15 cellular contexts compared by ENCODE assay signal in genomic region chr3:158471639-158472294, GRCh38.
DNase-seq lines count a peak whose midpoint lies in the region; ATAC-seq and TF ChIP-seq lines count a peak whose summit lies in the region.
"Had no signal": no experiment of that assay in that cellular context is flagged by ENCODE, and none has a peak within 500 bp of the region (broad histone marks: within the 10 kb centered on the region; RNA-seq: fewer than 3 reads in every experiment).

No MANE protein-coding gene starts in this region.

- H4K20me1 ChIP-seq in GM23248 (ENCODE audit: insufficient read depth) (no peaks in the 10 kb centered on the region), SK-N-SH (ENCODE audit: insufficient read depth) (no peaks in the 10 kb centered on the region)

- H3K4me1 Mint-ChIP-seq in Calu3 (ENCODE audit: low read depth, unreplicated experiment) = no peaks in the 10 kb centered on the region
- H3K4me1 Mint-ChIP-seq: mesothelial cell of epicardium had no signal

- TF ChIP-seq EP300 in SK-N-SH (IDR thresholded peaks at IDR 0.05; ENCODE audit: borderline replicate concordance in 1 of 2, low read depth in 1 of 2, low read length in 1 of 2) = peak in 1 of 2 experiments; percentile 51; a peak in 1 of 4 replicates

- no peaks in the 10 kb centered on the region for H3K36me3 Mint-ChIP-seq in Calu3 (ENCODE audit: insufficient read depth, unreplicated experiment)
- H3K36me3 Mint-ChIP-seq: mesothelial cell of epicardium had no signal

- CTCF ChIA-PET in SK-N-SH (lab: Yijun Ruan, JAX) = no interaction called here
- CTCF ChIA-PET in Calu3 (lab: Charles Lee) = no interaction called here

- in situ Hi-C loops in GM23248 (cut with MboI) = no loop called here

- POLR2A ChIA-PET in SK-N-SH (lab: Yijun Ruan, JAX) = no interaction called here

- no peaks in the 10 kb centered on the region for H3K27me3 Mint-ChIP-seq in Calu3 (ENCODE audit: unreplicated experiment)

- intact Hi-C loops in Calu3 (cut with micrococcal nuclease; ENCODE audit: unreplicated experiment) (no loop called here), dorsolateral prefrontal cortex (cut with DNase I) (no loop called here)

- no TSS peak for BruUV-seq in Calu3 (replicated peaks; lab: Mats Ljungman, UMichigan)

- H3K9me2 ChIP-seq in GM23248 (ENCODE audit: insufficient read depth) (no peaks in the 10 kb centered on the region), SK-N-SH (no peaks in the 10 kb centered on the region)

- no peaks in the 10 kb centered on the region for H3K9me3 Mint-ChIP-seq in Calu3 (ENCODE audit: low read depth, unreplicated experiment)
- H3K9me3 Mint-ChIP-seq: mesothelial cell of epicardium had no signal

- peaks cover 22% of the 10 kb centered on the region for H3K4me1 ChIP-seq in GM23248 (ENCODE audit: insufficient read depth)
- peaks cover 0 to 8% of the 10 kb centered on the region in 2 experiments; a peak in 2 of 4 replicates for H3K4me1 ChIP-seq in SK-N-SH (ENCODE audit: control insufficient read depth in 1 of 2, insufficient read depth in 2 of 2, low read depth in 1 of 2, low read length in 1 of 2)
- H3K4me1 ChIP-seq: right atrium auricular region, SJCRH30 had no signal

- 2% methylated on average over 3 of the region's 3 CpGs for WGBS in GM23248 (ENCODE audit: low coverage in 1 of 2, low lambda C conversion rate in 2 of 2, missing lambda C conversion rate in 2 of 2), 2 experiments
- 18% methylated on average over 3 of the region's 3 CpGs for WGBS in SK-N-SH (ENCODE audit: low lambda C conversion rate)

- H3K9ac ChIP-seq in GM23248 (no peak overlapping the region), SK-N-SH (no peak overlapping the region)

- H3K27me3 ChIP-seq in GM23248 (replicated peaks; ENCODE audit: insufficient read depth) (no peaks in the 10 kb centered on the region), SK-N-SH (ENCODE audit: insufficient read depth) (no peaks in the 10 kb centered on the region), dorsolateral prefrontal cortex (no peaks in the 10 kb centered on the region)
- H3K27me3 ChIP-seq: right atrium auricular region, SJCRH30 had no signal

- TF ChIP-seq CTCF in SK-N-SH (IDR thresholded peaks at IDR 0.05) = no peak
- no peak for TF ChIP-seq CTCF in Calu3 (IDR thresholded peaks at IDR 0.05; ENCODE audit: unreplicated experiment)
- no peak for TF ChIP-seq CTCF in dorsolateral prefrontal cortex (IDR thresholded peaks at IDR 0.05 in 54 of 56, conservative IDR thresholded peaks at IDR 0.05 in 2 of 56; ENCODE audit: low read depth in 1 of 56, partially characterized antibody in 56 of 56)

- no peaks in the 10 kb centered on the region for H3K79me2 ChIP-seq in GM23248 (ENCODE audit: insufficient read depth)
- no peaks in the 10 kb centered on the region for H3K79me2 ChIP-seq in SK-N-SH (ENCODE audit: insufficient read depth)

- H3K27ac ChIP-seq in GM23248 (peak overlapping the region; percentile 60), SK-N-SH (ENCODE audit: low read depth in 2 of 2, low read length in 1 of 2) (peak overlapping the region; percentile 50 to 77; a peak in 3 of 4 replicates), dorsolateral prefrontal cortex (no peak overlapping the region)
- H3K27ac ChIP-seq: right atrium auricular region, SJCRH30, VCaP had no signal

- H3F3A ChIP-seq in GM23248 (ENCODE audit: insufficient read depth) = peaks cover 22% of the 10 kb centered on the region
- H3F3A ChIP-seq in SK-N-SH (replicated peaks; ENCODE audit: insufficient read depth) = peaks cover 20% of the 10 kb centered on the region

- ATAC-seq in GM21447 (IDR thresholded peaks at IDR 0.05; ENCODE audit: unreplicated experiment) = no peak
- ATAC-seq: GM12878 had no signal

- H3K27ac Mint-ChIP-seq in Calu3 (ENCODE audit: unreplicated experiment) = no peak overlapping the region
- H3K27ac Mint-ChIP-seq: mesothelial cell of epicardium had no signal

- H3K36me3 ChIP-seq in GM23248 (ENCODE audit: low read depth) = no peaks in the 10 kb centered on the region
- H3K36me3 ChIP-seq in SK-N-SH (replicated peaks in 1 of 2; ENCODE audit: control insufficient read depth in 1 of 2, insufficient read depth in 2 of 2, low read length in 1 of 2) = peaks cover 0 to 3% of the 10 kb centered on the region in 2 experiments
- H3K36me3 ChIP-seq: right atrium auricular region, SJCRH30 had no signal

- H3K9me3 ChIP-seq in GM23248 (ENCODE audit: low read depth) = no peaks in the 10 kb centered on the region
- no peaks in the 10 kb centered on the region for H3K9me3 ChIP-seq in SK-N-SH
- H3K9me3 ChIP-seq: right atrium auricular region, SJCRH30 had no signal

- DNase-seq in GM23248 (peak; percentile 96), SK-N-SH (no peak), fibroblast of the conjunctiva (ENCODE audit: low read depth) (peak; percentile 88), skeletal muscle cell (ENCODE audit: low read depth) (peak; percentile 89), Calu3 (no peak), dorsolateral prefrontal cortex (no peak), kidney tubule cell (ENCODE audit: low spot score) (no peak)
- DNase-seq: NCI-H774, SJCRH30, substantia nigra had no signal

- H2AFZ ChIP-seq in GM23248 (no peak overlapping the region), SK-N-SH (ENCODE audit: low read depth) (no peak overlapping the region)

- H3K4me2 ChIP-seq in GM23248 (ENCODE audit: unreplicated experiment) = peak overlapping the region; percentile 41
- no peak overlapping the region for H3K4me2 ChIP-seq in SK-N-SH

- TF ChIP-seq RAD21 in SK-N-SH (IDR thresholded peaks at IDR 0.05; ENCODE audit: low read length) = no peak

- H3K4me3 ChIP-seq in GM23248 = no peak overlapping the region
- H3K4me3 ChIP-seq in SK-N-SH (ENCODE audit: low read depth in 2 of 2, low read length in 1 of 2) = no peak overlapping the region
- H3K4me3 ChIP-seq in skeletal muscle cell (ENCODE audit: low read depth, low read length) = no peak overlapping the region
- no peak overlapping the region for H3K4me3 ChIP-seq in dorsolateral prefrontal cortex
- H3K4me3 ChIP-seq: GM12878, right atrium auricular region, SJCRH30 had no signal

- H3K4me3 Mint-ChIP-seq in Calu3 (ENCODE audit: low read depth, unreplicated experiment) = no peak overlapping the region
- H3K4me3 Mint-ChIP-seq: mesothelial cell of epicardium had no signal

TF ChIP-seq in SK-N-SH, 30 proteins besides CTCF, POLR2A, EP300 and RAD21 (continues in another document):
- TF ChIP-seq IRF3 (IDR thresholded peaks at IDR 0.05; ENCODE audit: low read depth, low read length) (no peak), REST (IDR thresholded peaks at IDR 0.05; ENCODE audit: low read depth, low read length) (no peak), ZBTB33 (IDR thresholded peaks at IDR 0.05; ENCODE audit: borderline replicate concordance, low read depth) (no peak), MAX (IDR thresholded peaks at IDR 0.05; ENCODE audit: low read depth) (no peak), SIN3A (IDR thresholded peaks at IDR 0.05; ENCODE audit: borderline replicate concordance, low read depth, low read length) (no peak), NFIC (IDR thresholded peaks at IDR 0.05; ENCODE audit: borderline replicate concordance) (peak; percentile 82), POLR2AphosphoS5 (IDR thresholded peaks at IDR 0.05; ENCODE audit: low read depth, low read length) (no peak)

Comparison
In these comparisons a context has a peak if more than half of its experiments do, and no peak if none do; other contexts are left out.
1. DNase-seq: peak in GM23248 (single experiment), fibroblast of the conjunctiva (single experiment) and skeletal muscle cell (single experiment); none in SK-N-SH (single experiment), Calu3 (single experiment), dorsolateral prefrontal cortex (0 of 10) and kidney tubule cell (single experiment).
2. H3K27ac ChIP-seq: peak in GM23248 (single experiment) and SK-N-SH (2 of 2); none in dorsolateral prefrontal cortex (0 of 59).